Comparison of ENCODE assay signal across 8 cellular contexts in the genomic region with DNA sequence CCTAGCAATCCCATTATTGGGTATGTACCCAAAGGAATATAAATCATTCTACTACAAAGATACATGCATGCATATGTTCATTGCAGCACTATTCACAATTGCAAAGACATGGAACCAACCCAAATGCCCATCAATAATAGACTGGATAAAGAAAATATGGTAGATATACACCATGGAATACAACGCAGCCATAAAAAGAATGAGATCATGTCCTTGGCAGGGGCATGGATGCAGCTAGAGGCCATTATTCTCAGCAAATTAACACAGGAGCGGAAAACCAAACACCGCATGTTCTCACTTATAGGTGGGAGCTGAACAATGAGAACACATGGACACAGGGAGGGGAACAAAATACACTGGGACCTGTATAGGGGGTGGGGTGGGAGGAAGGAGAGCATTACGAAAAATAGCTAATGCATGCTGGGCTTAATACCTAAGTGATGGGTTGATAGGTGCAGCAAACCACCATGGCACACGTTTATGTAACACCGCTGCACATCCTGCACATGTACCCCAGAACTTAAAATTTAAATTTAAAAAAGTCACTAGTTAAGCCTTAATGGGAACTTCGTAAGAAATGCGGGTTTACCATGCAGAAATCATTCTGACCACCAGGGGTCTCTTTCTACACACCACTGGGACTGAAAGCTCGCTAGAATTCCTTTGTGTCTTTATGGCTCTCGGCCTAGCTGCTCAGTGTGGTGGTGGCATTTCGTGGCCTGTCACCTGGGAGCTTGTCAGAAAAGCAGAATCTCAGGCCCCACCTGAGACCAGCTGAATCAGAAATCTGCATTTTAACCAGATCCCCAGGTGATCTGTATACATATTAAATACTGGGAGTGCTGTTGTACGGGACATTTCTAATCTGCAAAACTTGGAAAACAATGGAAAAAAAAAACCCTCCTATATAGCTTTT. TPM values are rescaled to one million over a fixed set of nuclear protein-coding genes. Genes with fewer than 3 reads are reported as not detected.
A peak's percentile ranks its signal among the peaks of the same experiment; 100 is the strongest.
DNase-seq lines count a peak whose midpoint lies in the region; ATAC-seq and TF ChIP-seq lines count a peak whose summit lies in the region.
"Not testable (repeated sequence)": the region's sequence is repeated elsewhere in the genome, so short reads cannot be mapped to it uniquely, and the experiment has no call there.

No MANE protein-coding gene starts in this region.

- not testable (repeated sequence) for H3K9me3 ChIP-seq in adipocyte (ENCODE audit: control insufficient read depth, low read length); cardiac muscle cell (ENCODE audit: low read depth); psoas muscle

- intact Hi-C loops in psoas muscle (cut with DNase I) = loop anchor here (1.0 to 2.0 kb wide), 2 partner anchors 339 to 340 kb away; no protein-coding TSS in a partner anchor

- peak overlapping the region; percentile 53 for H3K9ac ChIP-seq in adipocyte (ENCODE audit: low read length)

- TF ChIP-seq CTCF in cardiac muscle cell (IDR thresholded peaks at IDR 0.05; ENCODE audit: low read depth, low read length) (peak; percentile 80), psoas muscle (IDR thresholded peaks at IDR 0.05) (peak; percentile 81)

- TF ChIP-seq POLR2A in GM18505 (IDR thresholded peaks at IDR 0.05; ENCODE audit: borderline replicate concordance, extremely low read depth, insufficient read depth, insufficient read length) = not testable (repeated sequence)

- H3K27ac ChIP-seq in cardiac muscle cell (peak overlapping the region; percentile 49), psoas muscle (peak overlapping the region; percentile 48)

- WGBS in psoas muscle, 3 donors = 31 to 40% (median 32%) methylated on average over 12 of the region's 12 CpGs

- not testable (repeated sequence) for H3K4me1 ChIP-seq in adipocyte (ENCODE audit: control insufficient read depth, insufficient read depth, low read length); psoas muscle
- peaks cover 10% of the 10 kb centered on the region for H3K4me1 ChIP-seq in cardiac muscle cell (ENCODE audit: low read depth)

- ATAC-seq in GM18505 (IDR thresholded peaks at IDR 0.05; ENCODE audit: unreplicated experiment) (peak; percentile 66), HG02981 (IDR thresholded peaks at IDR 0.05; ENCODE audit: unreplicated experiment) (peak; percentile 65), psoas muscle (peak; percentile 41 to 90 (median 48))

- DNase-seq in A172 (ENCODE audit: low spot score) (peak; percentile 89), NCI-H187 treated with DMSO at 0.1 percent for 48 hours (lab: John Stamatoyannopoulos, UW) (peak; percentile 17), T-helper 1 cell (peak in 4 of 5 donors; percentile 8 to 59 (median 22)), adipocyte (ENCODE audit: low read depth) (peak; percentile 92), cardiac muscle cell (ENCODE audit: low read depth in 1 of 2, low spot score in 1 of 2) (peak; percentile 81 to 90), psoas muscle (peak; percentile 30 to 54)

- H3K4me3 ChIP-seq in adipocyte (ENCODE audit: low read length); cardiac muscle cell; psoas muscle: not testable (repeated sequence)

- H3K36me3 ChIP-seq in adipocyte (ENCODE audit: control insufficient read depth, insufficient read depth, low read length, severe bottlenecking); cardiac muscle cell: not testable (repeated sequence)
- H3K36me3 ChIP-seq in psoas muscle (ENCODE audit: insufficient read depth in 1 of 2, low read depth in 1 of 2) = peaks cover 0 to 49% of the 10 kb centered on the region in 2 donors

- H3K27me3 ChIP-seq in adipocyte (replicated peaks; ENCODE audit: control insufficient read depth, insufficient read depth, low read length); cardiac muscle cell; psoas muscle (ENCODE audit: insufficient read depth in 3 of 3, low read length in 2 of 3): not testable (repeated sequence)

RNA-seq across cellular contexts. Expression of a gene that starts 9.5 kb away (rescaled TPM):
- 705 and 1,018 TPM in 2 replicates for total RNA-seq in A172 (2014; rRNA removed; shearing (Covaris generic))
- total RNA-seq in cardiac muscle cell = 32.7 and 39.1 TPM in 2 replicates
- polyA plus RNA-seq in cardiac muscle cell = 9.4 and 12.6 TPM in 2 replicates
- total RNA-seq in psoas muscle = 1,000 to 10,000 TPM; 1,558 to 6,044 (median 2,711) TPM
- polyA plus RNA-seq in psoas muscle = 1,000 to 10,000 TPM in 2 of 3 donors, 100 to 1,000 TPM in 1; 104 to 1,576 (median 1,443) TPM

RNA-seq across cellular contexts. Expression of a gene that starts 39.6 kb away (rescaled TPM):
- 114 and 150 TPM in 2 replicates for total RNA-seq in A172 (2014; rRNA removed; shearing (Covaris generic))
- total RNA-seq in cardiac muscle cell (23.6 and 26.7 TPM in 2 replicates), psoas muscle (10 to 100 TPM; 24.9 to 35.3 (median 29.6) TPM)
- polyA plus RNA-seq in cardiac muscle cell (48.4 and 51.4 TPM in 2 replicates), psoas muscle (10 to 100 TPM; 31.5 to 66.3 (median 45.2) TPM)

RNA-seq across cellular contexts. Expression of a gene that starts 53.6 kb away (rescaled TPM):
- 0.12 and 0.31 TPM in 2 replicates for total RNA-seq in A172 (2014; rRNA removed; shearing (Covaris generic))
- total RNA-seq in cardiac muscle cell (0.07 TPM in 1 of 2 replicates, not detected in the other), psoas muscle (1 to 10 TPM in 1 of 4 donors, under 1 TPM in 3; 0.26 to 1.3 (median 0.59) TPM)
- polyA plus RNA-seq in cardiac muscle cell (not detected in 2 replicates), psoas muscle (under 1 TPM; 0.24 to 0.94 (median 0.39) TPM)

Comparison
In these comparisons a context has a peak if more than half of its experiments do, and no peak if none do; other contexts are left out.
1. DNase-seq: peak in every context shown above with its lines; median percentile 92 in adipocyte; 89 in A172; 86 in cardiac muscle cell; 42 in psoas muscle; 22 in T-helper 1 cell; 17 in NCI-H187 treated with DMSO at 0.1 percent for 48 hours.
2. RNA of a gene that starts 9.5 kb away (total RNA-seq): 1,558 to 6,044 TPM in psoas muscle and 705 to 1,018 TPM in A172; 32.7 to 39.1 TPM in cardiac muscle cell; every median in the first group is over 10 times any median in the second.
3. Peak in every context shown above with its lines, with median percentiles within 50 percentile points of each other: ATAC-seq.